ENCODE assay signal across 33 cellular contexts in genomic region chr13:91100944-91101343, GRCh38.
"Had no signal": no experiment of that assay in that cellular context is flagged by ENCODE, and none has a peak within 500 bp of the region (broad histone marks: within the 10 kb centered on the region; RNA-seq: fewer than 3 reads in every experiment).

No MANE protein-coding gene starts in this region.

- H3K36me3 Mint-ChIP-seq: activated naive CD4-positive, alpha-beta T cell treated with anti-CD3 and anti-CD28 coated beads, Interleukin-2, amount 50 U/mL, for 24 hours; activated naive CD8-positive, alpha-beta T cell treated with anti-CD3 and anti-CD28 coated beads for 36 hours had no signal

- H3K27me3 Mint-ChIP-seq: activated B cell treated with CpG ODN at 0.5 μM for 24 hours; activated CD8-positive, alpha-beta T cell treated with anti-CD3 and anti-CD28 coated beads for 36 hours; activated naive CD8-positive, alpha-beta T cell treated with anti-CD3 and anti-CD28 coated beads for 36 hours; effector memory CD8-positive, alpha-beta T cell; T-helper 17 cell had no signal

- H3K27ac ChIP-seq: adrenal gland, body of pancreas, esophagus muscularis mucosa, foreskin keratinocyte, gastrocnemius medialis, WERI-Rb-1 had no signal

- H3K4me1 ChIP-seq: adrenal gland, body of pancreas, esophagus muscularis mucosa, foreskin keratinocyte, gastrocnemius medialis had no signal

- DNase-seq: activated B cell treated with CpG ODN at 0.5 μM for 24 hours; activated CD4-positive, alpha-beta T cell treated with anti-CD3 and anti-CD28 coated beads for 48 hours; activated CD4-positive, alpha-beta T cell treated with anti-CD3 and anti-CD28 coated beads, Interleukin-2, amount 50 U/mL, for 1 hour; activated CD4-positive, alpha-beta T cell treated with anti-CD3 and anti-CD28 coated beads, Interleukin-2, amount 50 U/mL, for 48 hours; activated CD8-positive, alpha-beta memory T cell treated with anti-CD3 and anti-CD28 coated beads for 24 hours; activated CD8-positive, alpha-beta T cell treated with anti-CD3 and anti-CD28 coated beads for 36 hours; activated effector memory CD4-positive, alpha-beta T cell treated with anti-CD3 and anti-CD28 coated beads, Interleukin-2, amount 50 U/mL, for 16 hours; activated naive CD4-positive, alpha-beta T cell treated with anti-CD3 and anti-CD28 coated beads for 36 hours; activated naive CD8-positive, alpha-beta T cell treated with anti-CD3 and anti-CD28 coated beads for 36 hours; activated naive CD8-positive, alpha-beta T cell treated with anti-CD3 and anti-CD28 coated beads, Interleukin-2, amount 50 U/mL, for 24 hours; activated T-cell treated with anti-CD3 and anti-CD28 coated beads, Interleukin-2, amount 50 U/mL, for 4 hours; adrenal gland; amygdala; aorta; body of pancreas; caudate nucleus; cortex of kidney; dermis blood vessel endothelial cell; effector CD4-positive, alpha-beta T cell; effector memory CD8-positive, alpha-beta T cell; erythroblast; foreskin keratinocyte; gastrocnemius medialis; T-helper 1 cell; T-helper 17 cell; T1000; WERI-Rb-1 had no signal

- H3K4me1 Mint-ChIP-seq: activated B cell treated with CpG ODN at 0.5 μM for 24 hours; activated naive CD4-positive, alpha-beta T cell treated with anti-CD3 and anti-CD28 coated beads, Interleukin-2, amount 50 U/mL, for 24 hours; activated naive CD8-positive, alpha-beta T cell treated with anti-CD3 and anti-CD28 coated beads for 36 hours; activated naive CD8-positive, alpha-beta T cell treated with anti-CD3 and anti-CD28 coated beads, Interleukin-2, amount 50 U/mL, for 24 hours; T-helper 17 cell had no signal

- H3K27ac Mint-ChIP-seq: activated B cell treated with CpG ODN at 0.5 μM for 24 hours; activated CD8-positive, alpha-beta T cell treated with anti-CD3 and anti-CD28 coated beads for 36 hours; activated naive CD4-positive, alpha-beta T cell treated with anti-CD3 and anti-CD28 coated beads for 36 hours; activated naive CD4-positive, alpha-beta T cell treated with anti-CD3 and anti-CD28 coated beads, Interleukin-2, amount 50 U/mL, for 24 hours; activated naive CD8-positive, alpha-beta T cell treated with anti-CD3 and anti-CD28 coated beads for 36 hours; activated naive CD8-positive, alpha-beta T cell treated with anti-CD3 and anti-CD28 coated beads, Interleukin-2, amount 50 U/mL, for 24 hours; activated T-helper 2 cell treated with anti-CD3 and anti-CD28 coated beads, Interferon-gamma antibody, Interleukin-2, Interleukin-4, amounts not matched to agents 10 μg/mL and 5 μg/mL and 100 μg/mL, durations not matched to agents 14 hours and 24 hours and 36 hours; effector memory CD8-positive, alpha-beta T cell; T-helper 17 cell; T-helper 2 cell treated with Interferon-gamma antibody and Interleukin-4, amounts not matched to agents 5 μg/mL and 100 μg/mL, for 36 hours had no signal

- FAIRE-seq: colon had no signal

- ATAC-seq: activated CD4-positive, CD25-positive, alpha-beta regulatory T cell treated with anti-CD3 and anti-CD28 coated beads, Interleukin-2, amount 50 U/mL, for 24 hours; activated CD8-positive, alpha-beta T cell treated with anti-CD3 and anti-CD28 coated beads for 36 hours; activated naive CD8-positive, alpha-beta T cell treated with anti-CD3 and anti-CD28 coated beads, Interleukin-2, amount 50 U/mL, for 24 hours; activated T-cell treated with anti-CD3 and anti-CD28 coated beads, Interleukin-2, amount 50 U/mL, for 4 hours; body of pancreas; effector memory CD8-positive, alpha-beta T cell; foreskin keratinocyte; gastrocnemius medialis; T-helper 17 cell had no signal

- H3K4me3 Mint-ChIP-seq: activated B cell treated with CpG ODN at 0.5 μM for 24 hours; activated CD8-positive, alpha-beta T cell treated with anti-CD3 and anti-CD28 coated beads for 36 hours; activated naive CD4-positive, alpha-beta T cell treated with anti-CD3 and anti-CD28 coated beads for 36 hours; activated naive CD4-positive, alpha-beta T cell treated with anti-CD3 and anti-CD28 coated beads, Interleukin-2, amount 50 U/mL, for 24 hours; activated naive CD8-positive, alpha-beta T cell treated with anti-CD3 and anti-CD28 coated beads for 36 hours; activated naive CD8-positive, alpha-beta T cell treated with anti-CD3 and anti-CD28 coated beads, Interleukin-2, amount 50 U/mL, for 24 hours; activated T-cell treated with anti-CD3 and anti-CD28 coated beads, Interleukin-2, amount 50 U/mL, for 4 hours; effector memory CD8-positive, alpha-beta T cell; T-helper 17 cell; T-helper 2 cell treated with Interferon-gamma antibody and Interleukin-4, amounts not matched to agents 5 μg/mL and 100 μg/mL, for 36 hours had no signal

- H3K9me3 Mint-ChIP-seq: activated CD8-positive, alpha-beta T cell treated with anti-CD3 and anti-CD28 coated beads for 36 hours; activated naive CD4-positive, alpha-beta T cell treated with anti-CD3 and anti-CD28 coated beads for 36 hours; activated naive CD4-positive, alpha-beta T cell treated with anti-CD3 and anti-CD28 coated beads, Interleukin-2, amount 50 U/mL, for 24 hours; activated naive CD8-positive, alpha-beta T cell treated with anti-CD3 and anti-CD28 coated beads for 36 hours; activated naive CD8-positive, alpha-beta T cell treated with anti-CD3 and anti-CD28 coated beads, Interleukin-2, amount 50 U/mL, for 24 hours; activated T-cell treated with anti-CD3 and anti-CD28 coated beads, Interleukin-2, amount 50 U/mL, for 4 hours; activated T-helper 2 cell treated with anti-CD3 and anti-CD28 coated beads, Interferon-gamma antibody, Interleukin-2, Interleukin-4, amounts not matched to agents 10 μg/mL and 5 μg/mL and 100 μg/mL, durations not matched to agents 14 hours and 24 hours and 36 hours; T-helper 2 cell treated with Interferon-gamma antibody and Interleukin-4, amounts not matched to agents 5 μg/mL and 100 μg/mL, for 36 hours had no signal

- H3K36me3 ChIP-seq: adrenal gland, esophagus muscularis mucosa, gastrocnemius medialis, WERI-Rb-1 had no signal

- H3K9me3 ChIP-seq: adrenal gland, body of pancreas, esophagus muscularis mucosa, gastrocnemius medialis had no signal

- H3K27me3 ChIP-seq: adrenal gland, body of pancreas, esophagus muscularis mucosa, foreskin keratinocyte, gastrocnemius medialis had no signal

- H3K4me3 ChIP-seq: adrenal gland, body of pancreas, esophagus muscularis mucosa, gastrocnemius medialis had no signal
